In the genomic region with DNA sequence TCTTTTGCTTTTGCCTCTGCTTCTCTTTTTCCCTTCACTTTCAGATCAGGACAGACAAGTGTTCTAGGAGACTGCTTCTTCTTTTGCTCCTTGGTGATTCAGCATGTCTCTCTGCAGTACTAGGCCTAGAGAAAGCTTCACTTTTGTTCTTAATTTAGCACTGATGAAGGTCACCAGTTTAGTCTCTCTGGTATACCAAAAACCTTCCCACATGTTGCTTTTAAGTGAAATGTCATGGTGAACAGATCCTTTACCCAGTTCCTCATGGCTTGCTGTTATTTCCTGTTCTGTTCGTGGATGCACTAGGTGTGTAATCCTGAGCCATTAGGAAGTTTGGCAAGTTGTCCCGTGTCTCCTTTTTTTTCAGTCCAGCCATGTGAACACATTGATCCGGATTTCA, we compare ENCODE assay signal across 16 cellular contexts. TPM values are rescaled to one million over a fixed set of nuclear protein-coding genes. Genes with fewer than 3 reads are reported as not detected.
A peak's percentile ranks its signal among the peaks of the same experiment; 100 is the strongest.
DNase-seq lines count a peak whose midpoint lies in the region; ATAC-seq and TF ChIP-seq lines count a peak whose summit lies in the region.
"Had no signal": no experiment of that assay in that cellular context is flagged by ENCODE, and none has a peak within 500 bp of the region (broad histone marks: within the 10 kb centered on the region; RNA-seq: fewer than 3 reads in every experiment).

No MANE protein-coding gene starts in this region.

- ATAC-seq in activated naive CD8-positive, alpha-beta T cell treated with anti-CD3 and anti-CD28 coated beads, Interleukin-2, amount 50 U/mL, for 24 hours: peak; percentile 31
- no peak for ATAC-seq in psoas muscle
- ATAC-seq: effector memory CD8-positive, alpha-beta T cell; foreskin keratinocyte had no signal

- no peaks in the 10 kb centered on the region for H3K36me3 ChIP-seq in psoas muscle (ENCODE audit: insufficient read depth in 1 of 2, low read depth in 1 of 2)
- H3K36me3 ChIP-seq: pancreas had no signal

- TF ChIP-seq CTCF in psoas muscle (IDR thresholded peaks at IDR 0.05) (no peak), progenitor cell of endocrine pancreas (IDR thresholded peaks at IDR 0.05; ENCODE audit: unreplicated experiment) (no peak)

- no peaks in the 10 kb centered on the region for H3K27me3 Mint-ChIP-seq in activated CD4-positive, alpha-beta T cell treated with anti-CD3 and anti-CD28 coated beads, Interleukin-2, amount 10 ng/mL, durations not matched to agents 24 days and 14 days
- no peaks in the 10 kb centered on the region for H3K27me3 Mint-ChIP-seq in activated naive CD8-positive, alpha-beta T cell treated with anti-CD3 and anti-CD28 coated beads, Interleukin-2, amount 50 U/mL, for 24 hours
- H3K27me3 Mint-ChIP-seq in progenitor cell of endocrine pancreas: no peaks in the 10 kb centered on the region
- H3K27me3 Mint-ChIP-seq: brain; effector memory CD8-positive, alpha-beta T cell; type B pancreatic cell had no signal

- peak overlapping the region; percentile 81 for H3K27ac Mint-ChIP-seq in activated CD4-positive, alpha-beta T cell treated with anti-CD3 and anti-CD28 coated beads, Interleukin-2, amount 10 ng/mL, durations not matched to agents 24 days and 14 days
- peak overlapping the region; percentile 76 for H3K27ac Mint-ChIP-seq in activated naive CD8-positive, alpha-beta T cell treated with anti-CD3 and anti-CD28 coated beads, Interleukin-2, amount 50 U/mL, for 24 hours
- H3K27ac Mint-ChIP-seq in progenitor cell of endocrine pancreas: no peak overlapping the region
- H3K27ac Mint-ChIP-seq: type B pancreatic cell had no signal

- DNase-seq in activated CD4-positive, alpha-beta T cell treated with anti-CD3 and anti-CD28 coated beads, Interleukin-2, amount 10 ng/mL, durations not matched to agents 24 days and 14 days: no peak
- DNase-seq in activated CD4-positive, alpha-beta T cell treated with anti-CD3 and anti-CD28 coated beads for 1 hour: no peak
- peak; percentile 0 to 4 for DNase-seq in Kasumi-1 (lab: John Stamatoyannopoulos, UW)
- DNase-seq in activated naive CD8-positive, alpha-beta T cell treated with anti-CD3 and anti-CD28 coated beads, Interleukin-2, amount 50 U/mL, for 24 hours: no peak
- no peak for DNase-seq in psoas muscle
- no peak for DNase-seq in progenitor cell of endocrine pancreas (ENCODE audit: low spot score, unreplicated experiment)
- no peak for DNase-seq in DMS153 (lab: John Stamatoyannopoulos, UW)
- no peak for DNase-seq in DMS79 (lab: John Stamatoyannopoulos, UW)
- DNase-seq: DMS 273 treated with DMSO at 0.1 percent for 48 hours; effector memory CD8-positive, alpha-beta T cell; foreskin keratinocyte; NCI-H146; NCI-H510A treated with DMSO at 0.1 percent for 48 hours had no signal

- H3K4me3 Mint-ChIP-seq in activated CD4-positive, alpha-beta T cell treated with anti-CD3 and anti-CD28 coated beads, Interleukin-2, amount 10 ng/mL, durations not matched to agents 24 days and 14 days: peak overlapping the region; percentile 47
- H3K4me3 Mint-ChIP-seq in activated naive CD8-positive, alpha-beta T cell treated with anti-CD3 and anti-CD28 coated beads, Interleukin-2, amount 50 U/mL, for 24 hours: peak overlapping the region; percentile 10
- H3K4me3 Mint-ChIP-seq in progenitor cell of endocrine pancreas (ENCODE audit: low read depth): no peak overlapping the region
- H3K4me3 Mint-ChIP-seq: brain; effector memory CD8-positive, alpha-beta T cell; type B pancreatic cell had no signal

- no peaks in the 10 kb centered on the region for H3K9me3 ChIP-seq in psoas muscle
- H3K9me3 ChIP-seq: pancreas had no signal

- H3K4me1 Mint-ChIP-seq in activated CD4-positive, alpha-beta T cell treated with anti-CD3 and anti-CD28 coated beads, Interleukin-2, amount 10 ng/mL, durations not matched to agents 24 days and 14 days: peaks cover 28% of the 10 kb centered on the region
- H3K4me1 Mint-ChIP-seq in activated naive CD8-positive, alpha-beta T cell treated with anti-CD3 and anti-CD28 coated beads, Interleukin-2, amount 50 U/mL, for 24 hours: peaks cover 30% of the 10 kb centered on the region
- peaks cover 13% of the 10 kb centered on the region for H3K4me1 Mint-ChIP-seq in progenitor cell of endocrine pancreas (ENCODE audit: low read depth)
- H3K4me1 Mint-ChIP-seq: brain had no signal

- H3K36me3 Mint-ChIP-seq in activated CD4-positive, alpha-beta T cell treated with anti-CD3 and anti-CD28 coated beads, Interleukin-2, amount 10 ng/mL, durations not matched to agents 24 days and 14 days (ENCODE audit: low read depth): peaks cover 4% of the 10 kb centered on the region
- H3K36me3 Mint-ChIP-seq in activated naive CD8-positive, alpha-beta T cell treated with anti-CD3 and anti-CD28 coated beads, Interleukin-2, amount 50 U/mL, for 24 hours (ENCODE audit: low read depth): peaks cover 11% of the 10 kb centered on the region
- H3K36me3 Mint-ChIP-seq in progenitor cell of endocrine pancreas (ENCODE audit: insufficient read depth): peaks cover 15% of the 10 kb centered on the region

- intact Hi-C loops in activated CD4-positive, alpha-beta T cell treated with anti-CD3 and anti-CD28 coated beads, Interleukin-2, amount 10 ng/mL, durations not matched to agents 24 days and 14 days (cut with micrococcal nuclease): no loop called here
- intact Hi-C loops in psoas muscle (cut with DNase I): no loop called here

- no peaks in the 10 kb centered on the region for H3K27me3 ChIP-seq in psoas muscle (ENCODE audit: insufficient read depth in 3 of 3, low read length in 2 of 3)
- H3K27me3 ChIP-seq: foreskin keratinocyte, pancreas had no signal

- H3K4me1 ChIP-seq in psoas muscle: no peaks in the 10 kb centered on the region
- H3K4me1 ChIP-seq: foreskin keratinocyte, pancreas had no signal

- H3K27ac ChIP-seq in psoas muscle: no peak overlapping the region
- H3K27ac ChIP-seq: foreskin keratinocyte had no signal

- WGBS in psoas muscle, 3 donors: 35 to 65% (median 43%) methylated on average over 3 of the region's 3 CpGs

- H3K9me3 Mint-ChIP-seq in activated CD4-positive, alpha-beta T cell treated with anti-CD3 and anti-CD28 coated beads, Interleukin-2, amount 10 ng/mL, durations not matched to agents 24 days and 14 days: no peaks in the 10 kb centered on the region
- H3K9me3 Mint-ChIP-seq in activated naive CD8-positive, alpha-beta T cell treated with anti-CD3 and anti-CD28 coated beads, Interleukin-2, amount 50 U/mL, for 24 hours: no peaks in the 10 kb centered on the region
- H3K9me3 Mint-ChIP-seq in progenitor cell of endocrine pancreas (ENCODE audit: low read depth): peaks cover 16% of the 10 kb centered on the region
- H3K9me3 Mint-ChIP-seq: effector memory CD8-positive, alpha-beta T cell had no signal

- peak overlapping the region; percentile 65 for H3K4me3 ChIP-seq in psoas muscle

RNA-seq across cellular contexts. Expression of gene NBDY, which starts 53.3 kb away (rescaled TPM):
- total RNA-seq in activated CD4-positive, alpha-beta T cell treated with anti-CD3 and anti-CD28 coated beads, Interleukin-2, amount 10 ng/mL, durations not matched to agents 24 days and 14 days: 29.8 and 29.9 TPM in 2 replicates
- 10 to 100 TPM in 2 of 4 donors, 1 to 10 TPM in 2; 5.3 to 15.6 (median 8.5) TPM for total RNA-seq in psoas muscle
- 1 to 10 TPM; 5.2 to 7.7 (median 6.5) TPM for polyA plus RNA-seq in psoas muscle
- 48.6 and 49.3 TPM in 2 replicates for total RNA-seq in progenitor cell of endocrine pancreas

Comparison
In these comparisons a context has a peak if more than half of its experiments do, and no peak if none do; other contexts are left out.
1. DNase-seq: peak in Kasumi-1 (2 of 2); none in activated CD4-positive, alpha-beta T cell treated with anti-CD3 and anti-CD28 coated beads, Interleukin-2, amount 10 ng/mL, durations not matched to agents 24 days and 14 days (single experiment), activated CD4-positive, alpha-beta T cell treated with anti-CD3 and anti-CD28 coated beads for 1 hour (single experiment), activated naive CD8-positive, alpha-beta T cell treated with anti-CD3 and anti-CD28 coated beads, Interleukin-2, amount 50 U/mL, for 24 hours (single experiment), psoas muscle (0 of 2), progenitor cell of endocrine pancreas (single experiment), DMS153 (single experiment) and DMS79 (single experiment).